In genomic region chr5:72151646-72152045, GRCh38 we compare ENCODE assay signal across 14 cellular contexts. TPM values are rescaled to one million over a fixed set of nuclear protein-coding genes. Genes with fewer than 3 reads are reported as not detected.
DNase-seq lines count a peak whose midpoint lies in the region; ATAC-seq and TF ChIP-seq lines count a peak whose summit lies in the region.
"Had no signal": no experiment of that assay in that cellular context is flagged by ENCODE, and none has a peak within 500 bp of the region (broad histone marks: within the 10 kb centered on the region; RNA-seq: fewer than 3 reads in every experiment).

No MANE protein-coding gene starts in this region.

- no peak for TF ChIP-seq POLR2A in uterus (IDR thresholded peaks at IDR 0.05)

- TF ChIP-seq CTCF in fibroblast of lung (conservative IDR thresholded peaks at IDR 0.05 in 1 of 2, IDR thresholded peaks at IDR 0.05 in 1 of 2; ENCODE audit: low read depth in 1 of 2, low read length in 2 of 2) (no peak), omental fat pad (IDR thresholded peaks at IDR 0.05) (no peak), uterus (IDR thresholded peaks at IDR 0.05) (no peak)

- no peak overlapping the region for H2AFZ ChIP-seq in fibroblast of lung (ENCODE audit: low read length)

- H3K4me1 ChIP-seq in SJSA1 (replicated peaks), result peaks cover 56% of the 10 kb centered on the region
- peaks cover 36% of the 10 kb centered on the region for H3K4me1 ChIP-seq in fibroblast of lung (ENCODE audit: control insufficient read depth, extremely low read depth, insufficient read depth, low read length)
- peaks cover 0 to 20% of the 10 kb centered on the region in 2 donors for H3K4me1 ChIP-seq in uterus
- H3K4me1 ChIP-seq: right lobe of liver had no signal

- no peaks in the 10 kb centered on the region for H3K27me3 ChIP-seq in SJSA1 (replicated peaks)
- H3K27me3 ChIP-seq in fibroblast of lung (ENCODE audit: control insufficient read depth, insufficient read depth, low read length), result no peaks in the 10 kb centered on the region
- H3K27me3 ChIP-seq in uterus, result no peaks in the 10 kb centered on the region
- H3K27me3 ChIP-seq: right lobe of liver had no signal

- ATAC-seq in omental fat pad (ENCODE audit: low FRiP score) (peak; percentile 84), GM21825 (IDR thresholded peaks at IDR 0.05; ENCODE audit: unreplicated experiment) (no peak)
- ATAC-seq: left colon; stimulated activated naive CD8-positive, alpha-beta T cell treated with anti-CD3 and anti-CD28 coated beads, Interleukin-15, Interleukin-2, amounts not matched to agents 100 U/mL and 50 U/mL, for 24 hours had no signal

- intact Hi-C loops in uterus (cut with DNase I; ENCODE audit: low total_unique reads), result no loop called here

- no peaks in the 10 kb centered on the region for H4K20me1 ChIP-seq in fibroblast of lung (ENCODE audit: control insufficient read depth, extremely low read depth, insufficient read depth, low read length)

- H3K9me3 ChIP-seq in SJSA1 (replicated peaks), result no peaks in the 10 kb centered on the region
- H3K9me3 ChIP-seq in fibroblast of lung (ENCODE audit: control insufficient read depth, insufficient read depth, low read depth, low read length), result no peaks in the 10 kb centered on the region
- H3K9me3 ChIP-seq in uterus, result peaks cover 0 to 12% of the 10 kb centered on the region in 2 donors
- H3K9me3 ChIP-seq: right lobe of liver had no signal

- H3K4me2 ChIP-seq in fibroblast of lung (ENCODE audit: extremely low read depth, insufficient read depth, low read length), result no peak overlapping the region

- H3K36me3 ChIP-seq in SJSA1, result peaks cover 78% of the 10 kb centered on the region
- H3K36me3 ChIP-seq in fibroblast of lung (ENCODE audit: control insufficient read depth, insufficient read depth, low read length), result peaks cover 8% of the 10 kb centered on the region
- no peaks in the 10 kb centered on the region for H3K36me3 ChIP-seq in uterus
- H3K36me3 ChIP-seq: right lobe of liver had no signal

- peaks cover 38% of the 10 kb centered on the region for H3K79me2 ChIP-seq in fibroblast of lung (ENCODE audit: control insufficient read depth, insufficient read depth, low read length)

- no peak overlapping the region for H3K4me3 ChIP-seq in SJSA1
- no peak overlapping the region for H3K4me3 ChIP-seq in fibroblast of lung (replicated peaks in 1 of 4; ENCODE audit: control extremely low read depth in 1 of 4, insufficient read depth in 1 of 4, low read depth in 3 of 4, low read length in 4 of 4)
- H3K4me3 ChIP-seq in uterus, result no peak overlapping the region
- H3K4me3 ChIP-seq: right lobe of liver had no signal

- DNase-seq in SJSA1 (ENCODE audit: low read depth in 1 of 2, low spot score in 2 of 2) (no peak), fibroblast of lung (ENCODE audit: low read depth in 2 of 2) (peak in 1 of 2 donors; percentile 59), omental fat pad (ENCODE audit: low spot score) (no peak), uterus (no peak), cerebellar cortex (ENCODE audit: low spot score) (no peak), T1000 (lab: John Stamatoyannopoulos, UW) (no peak)
- DNase-seq: activated effector memory CD4-positive, alpha-beta T cell treated with anti-CD3 and anti-CD28 coated beads, Interleukin-2, amount 50 U/mL, for 16 hours; C1 segment of cervical spinal cord; DMS53; left colon; NCI-H1105; right lobe of liver; stimulated activated naive CD8-positive, alpha-beta T cell treated with anti-CD3 and anti-CD28 coated beads, Interleukin-15, Interleukin-2, amounts not matched to agents 100 U/mL and 50 U/mL, for 24 hours had no signal

- no peak overlapping the region for H3K9ac ChIP-seq in fibroblast of lung (ENCODE audit: insufficient read depth, low read length)

- peak overlapping the region; percentile 26 for H3K27ac ChIP-seq in SJSA1
- peak overlapping the region; percentile 42 for H3K27ac ChIP-seq in fibroblast of lung (ENCODE audit: insufficient read depth, low read length)
- peak overlapping the region; percentile 70 to 88 for H3K27ac ChIP-seq in uterus
- H3K27ac ChIP-seq: right lobe of liver had no signal

RNA-seq across cellular contexts. Expression of gene MAP1B, which starts 44.4 kb away (rescaled TPM):
- 93.8 and 195 TPM in 2 replicates for total RNA-seq in SJSA1 (2014; rRNA removed; shearing (Covaris generic))
- 44.9 and 83.4 TPM in 2 replicates for total RNA-seq in fibroblast of lung
- polyA plus RNA-seq in fibroblast of lung, result 84.4 and 109 TPM in 2 replicates
- 56.7 and 103 TPM in 2 replicates for polyA plus RNA-seq in fibroblast of lung (2012)
- 178 and 206 TPM in 2 replicates for polyA minus RNA-seq in fibroblast of lung (ENCODE audit: low replicate concordance)
- 100 to 1,000 TPM; 479 to 654 (median 593) TPM for total RNA-seq in omental fat pad
- total RNA-seq in uterus, result 100 to 1,000 TPM in 3 of 4 donors, 10 to 100 TPM in 1; 92.0 to 212 (median 132) TPM

Comparison
In these comparisons a context has a peak if more than half of its experiments do, and no peak if none do; other contexts are left out.
1. H3K27ac ChIP-seq: peak in every context shown above with its lines; median percentile 79 in uterus; 42 in fibroblast of lung; 26 in SJSA1.